ENCODE assay signal across 22 cellular contexts in genomic region chr10:22588462-22588861, GRCh38.
"Had no signal": no experiment of that assay in that cellular context is flagged by ENCODE, and none has a peak within 500 bp of the region (broad histone marks: within the 10 kb centered on the region; RNA-seq: fewer than 3 reads in every experiment).

No MANE protein-coding gene starts in this region.

- H3K27ac ChIP-seq: breast epithelium, coronary artery, SJSA1 had no signal

- DNase-seq: activated CD4-positive, alpha-beta T cell treated with anti-CD3 and anti-CD28 coated beads for 4 hours; activated CD8-positive, alpha-beta memory T cell treated with anti-CD3 and anti-CD28 coated beads for 24 hours; activated effector memory CD4-positive, alpha-beta T cell treated with anti-CD3 and anti-CD28 coated beads, Interleukin-2, amount 50 U/mL, for 16 hours; activated naive CD4-positive, alpha-beta T cell treated with anti-CD3 and anti-CD28 coated beads for 36 hours; activated naive CD8-positive, alpha-beta T cell treated with anti-CD3 and anti-CD28 coated beads, Interleukin-2, amount 10 ng/mL, durations not matched to agents 7 days and 5 days; aorta; caudate nucleus; Kasumi-1; NCI-H146; NCI-H187 treated with DMSO at 0.1 percent for 48 hours; NCI-H2081 treated with DMSO at 0.1 percent for 48 hours; NCI-H446; NCI-H524; PC-3; SHP77; SW 1271 had no signal

- H3K9me3 ChIP-seq: breast epithelium, SJSA1 had no signal

- ATAC-seq: activated CD4-positive, CD25-positive, alpha-beta regulatory T cell treated with anti-CD3 and anti-CD28 coated beads, Interleukin-2, amount 50 U/mL, for 24 hours; PC-3; SK-N-SH treated with all-trans-retinoic acid at 6 μM for 48 hours had no signal

- H3K27ac Mint-ChIP-seq: activated naive CD4-positive, alpha-beta T cell treated with anti-CD3 and anti-CD28 coated beads for 36 hours; activated naive CD8-positive, alpha-beta T cell treated with anti-CD3 and anti-CD28 coated beads, Interleukin-2, amount 10 ng/mL, durations not matched to agents 7 days and 5 days; activated T-helper 1 cell treated with anti-CD3 and anti-CD28 coated beads, Interleukin-12 subunit alpha, Interleukin-12 subunit beta, Interleukin-2, Interleukin-4 antibody, amounts not matched to agents 30 ng/mL and 10 ng/mL and 1 ng/mL, durations not matched to agents 14 hours and 24 hours and 36 hours had no signal

- H3K4me1 ChIP-seq: breast epithelium, SJSA1 had no signal

- H3K27me3 ChIP-seq: breast epithelium, SJSA1 had no signal

- H3K4me3 ChIP-seq: breast epithelium, coronary artery, SJSA1 had no signal

- H3K36me3 ChIP-seq: breast epithelium had no signal

- H3K9me3 Mint-ChIP-seq: activated naive CD4-positive, alpha-beta T cell treated with anti-CD3 and anti-CD28 coated beads for 36 hours; activated naive CD8-positive, alpha-beta T cell treated with anti-CD3 and anti-CD28 coated beads, Interleukin-2, amount 10 ng/mL, durations not matched to agents 7 days and 5 days; activated T-helper 1 cell treated with anti-CD3 and anti-CD28 coated beads, Interleukin-12 subunit alpha, Interleukin-12 subunit beta, Interleukin-2, Interleukin-4 antibody, amounts not matched to agents 30 ng/mL and 10 ng/mL and 1 ng/mL, durations not matched to agents 14 hours and 24 hours and 36 hours had no signal

- H3K27me3 Mint-ChIP-seq: activated naive CD8-positive, alpha-beta T cell treated with anti-CD3 and anti-CD28 coated beads, Interleukin-2, amount 10 ng/mL, durations not matched to agents 7 days and 5 days had no signal

- H3K4me3 Mint-ChIP-seq: activated naive CD4-positive, alpha-beta T cell treated with anti-CD3 and anti-CD28 coated beads for 36 hours; activated naive CD8-positive, alpha-beta T cell treated with anti-CD3 and anti-CD28 coated beads, Interleukin-2, amount 10 ng/mL, durations not matched to agents 7 days and 5 days; activated T-helper 1 cell treated with anti-CD3 and anti-CD28 coated beads, Interleukin-12 subunit alpha, Interleukin-12 subunit beta, Interleukin-2, Interleukin-4 antibody, amounts not matched to agents 30 ng/mL and 10 ng/mL and 1 ng/mL, durations not matched to agents 14 hours and 24 hours and 36 hours had no signal
